ENCODE assay signal across 8 cellular contexts in genomic region chr15:52789601-52790165, GRCh38. TPM values are rescaled to one million over a fixed set of nuclear protein-coding genes. Genes with fewer than 3 reads are reported as not detected.
A peak's percentile ranks its signal among the peaks of the same experiment; 100 is the strongest.
DNase-seq lines count a peak whose midpoint lies in the region; ATAC-seq, FAIRE-seq and TF ChIP-seq lines count a peak whose summit lies in the region.

No MANE protein-coding gene starts in this region.

- H4K20me1 ChIP-seq in BLaER1 (peaks cover 48% of the 10 kb centered on the region; the same call in 1 of the 2 replicates), endothelial cell of umbilical vein (replicated peaks; ENCODE audit: control insufficient read depth, extremely low read depth, insufficient read depth, low read length) (no peaks in the 10 kb centered on the region), osteoblast (ENCODE audit: insufficient read depth, low read length) (no peaks in the 10 kb centered on the region)

- CTCF ChIA-PET in endothelial cell of umbilical vein (lab: Charles Lee), result no interaction called here

- peak overlapping the region; percentile 53 for H3K9ac ChIP-seq in BLaER1
- H3K9ac ChIP-seq in endothelial cell of umbilical vein (replicated peaks; ENCODE audit: extremely low read depth, insufficient read depth, low read length), result no peak overlapping the region

- H3K79me2 ChIP-seq in endothelial cell of umbilical vein (ENCODE audit: control insufficient read depth, insufficient read depth, low read length) (no peaks in the 10 kb centered on the region), osteoblast (ENCODE audit: insufficient read depth, low read length) (no peaks in the 10 kb centered on the region)

- peak; percentile 67 for FAIRE-seq in endothelial cell of umbilical vein (lab: Jason Lieb, UNC)

- ATAC-seq in GM21526 (IDR thresholded peaks at IDR 0.05; ENCODE audit: low FRiP score, unreplicated experiment) (peak; percentile 8), RWPE2 (ENCODE audit: low read depth) (peak; percentile 15; the same call in 2 of the 3 replicates), GM21423 (IDR thresholded peaks at IDR 0.05; ENCODE audit: unreplicated experiment) (no peak), GM18858 (IDR thresholded peaks at IDR 0.05; ENCODE audit: unreplicated experiment) (no peak), HG03095 (IDR thresholded peaks at IDR 0.05; ENCODE audit: unreplicated experiment) (no peak)

- no TSS peak for BruUV-seq in endothelial cell of umbilical vein (replicated peaks; lab: Mats Ljungman, UMichigan)

- H3K9me3 ChIP-seq in BLaER1 (peaks cover 61% of the 10 kb centered on the region), RWPE2 (ENCODE audit: severe bottlenecking) (no peaks in the 10 kb centered on the region), endothelial cell of umbilical vein (replicated peaks; ENCODE audit: control insufficient read depth, insufficient read depth, low read length) (no peaks in the 10 kb centered on the region), osteoblast (ENCODE audit: low read depth, low read length) (no peaks in the 10 kb centered on the region)

- no peak for TF ChIP-seq POLR2A in endothelial cell of umbilical vein (IDR thresholded peaks at IDR 0.05; ENCODE audit: low read depth, low read length)

- dilution Hi-C loops in endothelial cell of umbilical vein (cut with MboI; ENCODE audit: extremely low pct_ligation_motif_present, low sequenced_read_pairs), result no loop called here

- H3K27ac ChIP-seq in BLaER1 (no peak overlapping the region), RWPE2 (ENCODE audit: poor library complexity, severe bottlenecking) (no peak overlapping the region), endothelial cell of umbilical vein (ENCODE audit: insufficient read depth, low read depth, low read length) (no peak overlapping the region), osteoblast (ENCODE audit: low read depth, low read length) (no peak overlapping the region)

- no peaks in the 10 kb centered on the region for H3K9me1 ChIP-seq in endothelial cell of umbilical vein (replicated peaks; ENCODE audit: control insufficient read depth, extremely low read depth, insufficient read depth, low read length)

- intact Hi-C loops in endothelial cell of umbilical vein (cut with micrococcal nuclease), result no loop called here

- POLR2A ChIA-PET in endothelial cell of umbilical vein (lab: Charles Lee), result no interaction called here

- H3K4me1 ChIP-seq in BLaER1 (peaks cover 14% of the 10 kb centered on the region), RWPE2 (ENCODE audit: insufficient read depth, poor library complexity, severe bottlenecking) (no peaks in the 10 kb centered on the region), endothelial cell of umbilical vein (ENCODE audit: control insufficient read depth, extremely low read depth, insufficient read depth, low read length) (peaks cover 9% of the 10 kb centered on the region), osteoblast (ENCODE audit: insufficient read depth, low read length) (no peaks in the 10 kb centered on the region)

- H3K27me3 ChIP-seq in BLaER1 (peaks cover 100% of the 10 kb centered on the region), RWPE2 (ENCODE audit: insufficient read depth, poor library complexity, severe bottlenecking) (peaks cover 97% of the 10 kb centered on the region), endothelial cell of umbilical vein (ENCODE audit: control insufficient read depth in 2 of 2, insufficient read depth in 2 of 2, low read length in 2 of 2) (peaks cover 83 to 92% of the 10 kb centered on the region in 2 experiments), osteoblast (ENCODE audit: insufficient read depth, low read length) (peaks cover 82% of the 10 kb centered on the region)

- H3K4me2 ChIP-seq in BLaER1 (peak overlapping the region; percentile 92), endothelial cell of umbilical vein (ENCODE audit: insufficient read depth, low read length) (peak overlapping the region; percentile 74), osteoblast (ENCODE audit: insufficient read depth, low read length) (peak overlapping the region; percentile 75)

- H3K4me3 ChIP-seq in BLaER1 (peak overlapping the region; percentile 74), RWPE2 (ENCODE audit: severe bottlenecking) (peak overlapping the region; percentile 30), endothelial cell of umbilical vein (replicated peaks in 1 of 3; ENCODE audit: insufficient read depth in 1 of 3, low read depth in 1 of 3, low read length in 3 of 3) (peak overlapping the region in 2 of 3 experiments; percentile 16 to 37), osteoblast (ENCODE audit: insufficient read depth, low read length) (peak overlapping the region; percentile 61)

- TF ChIP-seq CTCF in RWPE2 (IDR thresholded peaks at IDR 0.05; ENCODE audit: poor library complexity, severe bottlenecking) (no peak), endothelial cell of umbilical vein (IDR thresholded peaks at IDR 0.05; ENCODE audit: extremely low read depth in 1 of 2, insufficient read depth in 1 of 2, low read depth in 1 of 2, low read length in 2 of 2) (no peak), osteoblast (IDR thresholded peaks at IDR 0.05; ENCODE audit: extremely low read depth, low read depth, low read length) (no peak)

- DNase-seq in RWPE2 (ENCODE audit: low spot score) (no peak), endothelial cell of umbilical vein (ENCODE audit: low read depth, low spot score) (no peak), osteoblast (ENCODE audit: insufficient read length, low spot score, missing footprints) (peak; percentile 81)

- H3K36me3 ChIP-seq in BLaER1 (no peaks in the 10 kb centered on the region), RWPE2 (ENCODE audit: low read depth) (no peaks in the 10 kb centered on the region), endothelial cell of umbilical vein (ENCODE audit: control insufficient read depth in 2 of 2, extremely low read depth in 1 of 2, insufficient read depth in 2 of 2, low read length in 2 of 2) (no peaks in the 10 kb centered on the region), osteoblast (ENCODE audit: insufficient read depth, low read length) (no peaks in the 10 kb centered on the region)

- H2AFZ ChIP-seq in endothelial cell of umbilical vein (ENCODE audit: low read depth, low read length) (peak overlapping the region; percentile 27), osteoblast (ENCODE audit: low read length) (peak overlapping the region; percentile 56)

TF ChIP-seq in endothelial cell of umbilical vein, 7 proteins besides CTCF, POLR2A, EP300 and RAD21:
- TF ChIP-seq MAX (IDR thresholded peaks at IDR 0.05; ENCODE audit: insufficient read depth, insufficient read length) (no peak), EZH2 (IDR thresholded peaks at IDR 0.05; ENCODE audit: borderline replicate concordance, low read depth, low read length, severe bottlenecking) (peak; percentile 22)

RNA-seq across cellular contexts. Expression of gene ONECUT1, which starts 0.5 kb away (rescaled TPM):
- total RNA-seq in endothelial cell of umbilical vein, result not detected in 2 replicates
- not detected in 2 replicates for polyA plus RNA-seq in endothelial cell of umbilical vein
- polyA plus RNA-seq in endothelial cell of umbilical vein (2011; cell fraction: cytosol; rRNA removed), result not detected in 2 replicates
- not detected in 2 replicates for polyA plus RNA-seq in endothelial cell of umbilical vein (2011; cell fraction: nucleus; rRNA removed)
- polyA plus RNA-seq in endothelial cell of umbilical vein (2012), result not detected in 2 replicates
- not detected in 2 replicates for polyA minus RNA-seq in endothelial cell of umbilical vein
- not detected for polyA minus RNA-seq in endothelial cell of umbilical vein (2011; cell fraction: cytosol; rRNA and poly(A)+ RNA removed)
- not detected in 2 replicates for polyA minus RNA-seq in endothelial cell of umbilical vein (2011; cell fraction: nucleus; rRNA and poly(A)+ RNA removed)
- total RNA-seq in osteoblast, result not detected in 2 replicates

Comparison
In these comparisons a context has a peak if more than half of its experiments do, and no peak if none do; other contexts are left out.
1. ATAC-seq: peak in GM21526 (single experiment) and RWPE2 (single experiment); none in GM21423 (single experiment), GM18858 (single experiment) and HG03095 (single experiment).
2. Peak in every context shown above with its lines, with median percentiles within 50 percentile points of each other: H3K4me2 ChIP-seq and H3K4me3 ChIP-seq.